In genomic region chr2:142140434-142140845, GRCh38 we compare ENCODE assay signal across 8 cellular contexts. TPM values are rescaled to one million over a fixed set of nuclear protein-coding genes. Genes with fewer than 3 reads are reported as not detected.
A peak's percentile ranks its signal among the peaks of the same experiment; 100 is the strongest.
DNase-seq lines count a peak whose midpoint lies in the region; ATAC-seq, FAIRE-seq and TF ChIP-seq lines count a peak whose summit lies in the region.

No MANE protein-coding gene starts in this region.

- H3K9ac ChIP-seq in NT2/D1 (ENCODE audit: insufficient read length, low read depth) = no peak overlapping the region

- intact Hi-C loops in gastrocnemius medialis (cut with DNase I; ENCODE audit: low total_unique reads) = no loop called here

- H3K27ac ChIP-seq in gastrocnemius medialis = no peak overlapping the region

- ATAC-seq in gastrocnemius medialis = no peak
- ATAC-seq in HG03108 (IDR thresholded peaks at IDR 0.05; ENCODE audit: unreplicated experiment) = no peak
- no peak for ATAC-seq in GM19328 (IDR thresholded peaks at IDR 0.05; ENCODE audit: unreplicated experiment)

- FAIRE-seq in endometrium (lab: Jason Lieb, UNC) = peak; percentile 86

- H3K4me3 Mint-ChIP-seq in HFFc6 = no peak overlapping the region

- no peak overlapping the region for H3K27ac Mint-ChIP-seq in HFFc6

- no peaks in the 10 kb centered on the region for H3K4me1 Mint-ChIP-seq in HFFc6 (ENCODE audit: low read depth)

- H3K27me3 ChIP-seq in NT2/D1 (ENCODE audit: insufficient read depth, insufficient read length) = no peaks in the 10 kb centered on the region
- H3K27me3 ChIP-seq in gastrocnemius medialis = no peaks in the 10 kb centered on the region

- H3K36me3 ChIP-seq in NT2/D1 (ENCODE audit: insufficient read depth, insufficient read length, low read length) (no peaks in the 10 kb centered on the region), gastrocnemius medialis (no peaks in the 10 kb centered on the region)

- in situ Hi-C loops in gastrocnemius medialis (cut with MboI; ENCODE audit: low sequenced_read_pairs in 4 of 4) = no loop called here

- no peaks in the 10 kb centered on the region for H3K9me3 Mint-ChIP-seq in HFFc6

- H3K4me1 ChIP-seq in NT2/D1 (ENCODE audit: insufficient read depth, insufficient read length) (no peaks in the 10 kb centered on the region), gastrocnemius medialis (no peaks in the 10 kb centered on the region)

- H3K4me3 ChIP-seq in NT2/D1 (ENCODE audit: insufficient read length, low read depth) = no peak overlapping the region
- H3K4me3 ChIP-seq in gastrocnemius medialis = no peak overlapping the region

- TF ChIP-seq CTCF in HFFc6 (IDR thresholded peaks at IDR 0.05) = peak; percentile 84
- peak in 3 of 5 experiments; percentile 23 to 48 (median 45) for TF ChIP-seq CTCF in gastrocnemius medialis (IDR thresholded peaks at IDR 0.05 in 4 of 5, conservative IDR thresholded peaks at IDR 0.05 in 1 of 5)

- TF ChIP-seq POLR2A in gastrocnemius medialis (IDR thresholded peaks at IDR 0.05) = no peak

- peak; percentile 71 for DNase-seq in DMS 273 (lab: John Stamatoyannopoulos, UW; ENCODE audit: unreplicated experiment)
- DNase-seq in HFFc6 = peak; percentile 12
- peak; percentile 2 for DNase-seq in NT2/D1 (ENCODE audit: low read depth, low spot score)
- no peak for DNase-seq in gastrocnemius medialis
- DNase-seq in ureter (ENCODE audit: low spot score) = no peak

- no peaks in the 10 kb centered on the region for H3K27me3 Mint-ChIP-seq in HFFc6 (ENCODE audit: insufficient read depth)

- H3K9me3 ChIP-seq in NT2/D1 (ENCODE audit: insufficient read depth, low read length) (no peaks in the 10 kb centered on the region), gastrocnemius medialis (no peaks in the 10 kb centered on the region)

- H3K36me3 Mint-ChIP-seq in HFFc6 (ENCODE audit: low read depth) = no peaks in the 10 kb centered on the region

RNA-seq across cellular contexts. Expression of gene LRP1B, which starts 9.6 kb away (rescaled TPM):
- total RNA-seq in HFFc6 (2021; fragmentation: NEBNext Ultra II Directional; extraction: Animal tissue kit (Norgen Biotek cat#: 25700)) = not detected
- 10 to 100 TPM in 1 of 4 donors, 1 to 10 TPM in 3; 3.3 to 11.1 (median 4.6) TPM for total RNA-seq in gastrocnemius medialis
- total RNA-seq in ureter = 0.89 TPM

Comparison
In these comparisons a context has a peak if more than half of its experiments do, and no peak if none do; other contexts are left out.
1. DNase-seq: peak in DMS 273 (single experiment), HFFc6 (single experiment) and NT2/D1 (single experiment); none in gastrocnemius medialis (0 of 2) and ureter (single experiment).